ENCODE assay signal across 2 cellular contexts in the genomic region with DNA sequence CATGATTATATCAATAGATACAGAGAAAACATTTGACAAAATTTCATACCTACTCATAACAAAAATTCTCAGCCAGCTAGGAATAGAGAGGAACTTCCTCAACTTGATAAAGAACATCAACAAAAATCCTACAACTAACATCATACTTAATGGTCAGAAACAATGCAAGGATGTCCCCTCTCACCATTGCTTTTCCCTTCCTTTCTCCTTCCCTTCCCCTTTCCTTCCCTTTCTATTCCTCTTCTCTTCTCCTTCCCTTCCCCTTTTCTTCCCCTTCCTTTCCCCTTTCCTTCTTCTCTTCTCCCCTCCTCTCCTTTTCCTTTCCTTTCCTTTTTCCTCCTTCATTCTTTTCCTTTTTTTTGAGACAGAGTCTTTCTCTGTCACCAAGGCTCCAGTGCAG.
A peak's percentile ranks its signal among the peaks of the same experiment; 100 is the strongest.
TF ChIP-seq lines count a peak whose summit lies in the region.

No MANE protein-coding gene starts in this region.

TF ChIP-seq in HEK293, 187 proteins besides CTCF, POLR2A, EP300 and RAD21:
- TF ChIP-seq SCRT2 (tag by site-specific recombination; IDR thresholded peaks at IDR 0.05), result 0 out of 2 replicates have a peak, but pooled peaks have one; percentile 28
- TF ChIP-seq ZNF544 (tag by site-specific recombination; IDR thresholded peaks at IDR 0.05), result no peak
- no peak for TF ChIP-seq ZNF423 (tag by site-specific recombination; IDR thresholded peaks at IDR 0.05)
- TF ChIP-seq SP3 (tag by site-specific recombination; IDR thresholded peaks at IDR 0.05), result no peak
- TF ChIP-seq PRDM1 (tag by site-specific recombination; IDR thresholded peaks at IDR 0.05), result peak; percentile 91
- TF ChIP-seq ZNF211 (tag by site-specific recombination; IDR thresholded peaks at IDR 0.05; ENCODE audit: low read depth), result no peak
- TF ChIP-seq ZNF449 (tag by site-specific recombination; IDR thresholded peaks at IDR 0.05), result no peak
- no peak for TF ChIP-seq ZNF558 (tag by site-specific recombination; IDR thresholded peaks at IDR 0.05)
TF ChIP-seq in HEK293: peak in this region for 2.

TF ChIP-seq in K562, 482 proteins besides CTCF, POLR2A, EP300 and RAD21:
- no peak for TF ChIP-seq DACH1 (IDR thresholded peaks at IDR 0.05; ENCODE audit: partially characterized antibody)
- TF ChIP-seq HNRNPK (IDR thresholded peaks at IDR 0.05; ENCODE audit: low read depth, low read length, poor library complexity, severe bottlenecking), result peak; percentile 58
